Comparison of ENCODE assay signal across 1 cellular context in genomic region chr2:177264539-177265385, GRCh38.
TF ChIP-seq lines count a peak whose summit lies in the region.

NFE2L2 (minus strand) TSS chr2:177264727; CDS start chr2:177264576, 151 bp downstream.

TF ChIP-seq in WTC11, 78 proteins besides CTCF, POLR2A, EP300 and RAD21 (continued from another document and continues in another):
- TF ChIP-seq ZNF532 (CRISPR knock-in tag; IDR thresholded peaks at IDR 0.05; ENCODE audit: borderline replicate concordance) (no peak), NFE2L1 (CRISPR knock-in tag; IDR thresholded peaks at IDR 0.05) (peak; percentile 62; the same call in 1 of the 2 replicates), ZNF263 (CRISPR knock-in tag; IDR thresholded peaks at IDR 0.05; ENCODE audit: low read depth) (no peak), GABPB1 (CRISPR knock-in tag; IDR thresholded peaks at IDR 0.05) (peak; percentile 99), FOXJ3 (CRISPR knock-in tag; IDR thresholded peaks at IDR 0.05; ENCODE audit: borderline replicate concordance) (no peak), FOXP1 (CRISPR knock-in tag; IDR thresholded peaks at IDR 0.05; ENCODE audit: borderline replicate concordance) (peak; percentile 3; the same call in 1 of the 2 replicates), ERG (CRISPR knock-in tag; IDR thresholded peaks at IDR 0.05) (no peak), TP53 (CRISPR knock-in tag; IDR thresholded peaks at IDR 0.05) (no peak), TCF7 (CRISPR knock-in tag; IDR thresholded peaks at IDR 0.05; ENCODE audit: low read depth) (no peak), E2F5 (CRISPR knock-in tag; IDR thresholded peaks at IDR 0.05) (peak; percentile 80; the same call in 1 of the 2 replicates), ZNF121 (CRISPR knock-in tag; IDR thresholded peaks at IDR 0.05) (no peak), USF2 (CRISPR knock-in tag; IDR thresholded peaks at IDR 0.05) (no peak), CBFB (CRISPR knock-in tag; IDR thresholded peaks at IDR 0.05; ENCODE audit: low read depth) (no peak), ZNF232 (CRISPR knock-in tag; IDR thresholded peaks at IDR 0.05) (no peak; the same call in 1 of the 2 replicates), PRRX2 (CRISPR knock-in tag; IDR thresholded peaks at IDR 0.05) (no peak), ESRRA (CRISPR knock-in tag; IDR thresholded peaks at IDR 0.05; ENCODE audit: borderline replicate concordance) (peak; percentile 56; the same call in 1 of the 2 replicates), E2F4 (CRISPR knock-in tag; IDR thresholded peaks at IDR 0.05; ENCODE audit: borderline replicate concordance, low read depth) (no peak), HMGXB4 (CRISPR knock-in tag; IDR thresholded peaks at IDR 0.05) (0 out of 2 replicates have a peak, but pooled peaks have one; percentile 25), NR3C1 (CRISPR knock-in tag; conservative IDR thresholded peaks at IDR 0.05; ENCODE audit: low read depth) (no peak), TEAD4 (CRISPR knock-in tag; IDR thresholded peaks at IDR 0.05) (0 out of 2 replicates have a peak, but pooled peaks have one; percentile 38), ZNF219 (CRISPR knock-in tag; IDR thresholded peaks at IDR 0.05; ENCODE audit: borderline replicate concordance) (0 out of 2 replicates have a peak, but pooled peaks have one; percentile 56), KAT7 (CRISPR knock-in tag; IDR thresholded peaks at IDR 0.05; ENCODE audit: borderline replicate concordance) (no peak), ZNF423 (CRISPR knock-in tag; IDR thresholded peaks at IDR 0.05) (peak; percentile 92), NFATC4 (CRISPR knock-in tag; IDR thresholded peaks at IDR 0.05) (no peak), OVOL2 (CRISPR knock-in tag; IDR thresholded peaks at IDR 0.05; ENCODE audit: borderline replicate concordance) (no peak), GRHL2 (CRISPR knock-in tag; IDR thresholded peaks at IDR 0.05; ENCODE audit: insufficient replicate concordance, severe bottlenecking) (no peak), MLX (CRISPR knock-in tag; IDR thresholded peaks at IDR 0.05) (no peak), MYBL2 (CRISPR knock-in tag; IDR thresholded peaks at IDR 0.05) (no peak), SP1 (CRISPR knock-in tag; conservative IDR thresholded peaks at IDR 0.05) (peak; percentile 41), NR2C2 (CRISPR knock-in tag; IDR thresholded peaks at IDR 0.05) (no peak), HMGA2 (CRISPR knock-in tag; IDR thresholded peaks at IDR 0.05) (no peak), NFYB (CRISPR knock-in tag; conservative IDR thresholded peaks at IDR 0.05; ENCODE audit: low read depth) (no peak; the same call in 1 of the 2 replicates)
- TF ChIP-seq, protein P1, sequence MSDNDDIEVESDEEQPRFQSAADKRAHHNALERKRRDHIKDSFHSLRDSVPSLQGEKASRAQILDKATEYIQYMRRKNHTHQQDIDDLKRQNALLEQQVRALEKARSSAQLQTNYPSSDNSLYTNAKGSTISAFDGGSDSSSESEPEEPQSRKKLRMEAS (CRISPR knock-in tag; IDR thresholded peaks at IDR 0.05): peak; percentile 79
- TF ChIP-seq, protein P2, sequence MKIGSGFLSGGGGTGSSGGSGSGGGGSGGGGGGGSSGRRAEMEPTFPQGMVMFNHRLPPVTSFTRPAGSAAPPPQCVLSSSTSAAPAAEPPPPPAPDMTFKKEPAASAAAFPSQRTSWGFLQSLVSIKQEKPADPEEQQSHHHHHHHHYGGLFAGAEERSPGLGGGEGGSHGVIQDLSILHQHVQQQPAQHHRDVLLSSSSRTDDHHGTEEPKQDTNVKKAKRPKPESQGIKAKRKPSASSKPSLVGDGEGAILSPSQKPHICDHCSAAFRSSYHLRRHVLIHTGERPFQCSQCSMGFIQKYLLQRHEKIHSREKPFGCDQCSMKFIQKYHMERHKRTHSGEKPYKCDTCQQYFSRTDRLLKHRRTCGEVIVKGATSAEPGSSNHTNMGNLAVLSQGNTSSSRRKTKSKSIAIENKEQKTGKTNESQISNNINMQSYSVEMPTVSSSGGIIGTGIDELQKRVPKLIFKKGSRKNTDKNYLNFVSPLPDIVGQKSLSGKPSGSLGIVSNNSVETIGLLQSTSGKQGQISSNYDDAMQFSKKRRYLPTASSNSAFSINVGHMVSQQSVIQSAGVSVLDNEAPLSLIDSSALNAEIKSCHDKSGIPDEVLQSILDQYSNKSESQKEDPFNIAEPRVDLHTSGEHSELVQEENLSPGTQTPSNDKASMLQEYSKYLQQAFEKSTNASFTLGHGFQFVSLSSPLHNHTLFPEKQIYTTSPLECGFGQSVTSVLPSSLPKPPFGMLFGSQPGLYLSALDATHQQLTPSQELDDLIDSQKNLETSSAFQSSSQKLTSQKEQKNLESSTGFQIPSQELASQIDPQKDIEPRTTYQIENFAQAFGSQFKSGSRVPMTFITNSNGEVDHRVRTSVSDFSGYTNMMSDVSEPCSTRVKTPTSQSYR (CRISPR knock-in tag; IDR thresholded peaks at IDR 0.05): no peak
- TF ChIP-seq, protein P3, sequence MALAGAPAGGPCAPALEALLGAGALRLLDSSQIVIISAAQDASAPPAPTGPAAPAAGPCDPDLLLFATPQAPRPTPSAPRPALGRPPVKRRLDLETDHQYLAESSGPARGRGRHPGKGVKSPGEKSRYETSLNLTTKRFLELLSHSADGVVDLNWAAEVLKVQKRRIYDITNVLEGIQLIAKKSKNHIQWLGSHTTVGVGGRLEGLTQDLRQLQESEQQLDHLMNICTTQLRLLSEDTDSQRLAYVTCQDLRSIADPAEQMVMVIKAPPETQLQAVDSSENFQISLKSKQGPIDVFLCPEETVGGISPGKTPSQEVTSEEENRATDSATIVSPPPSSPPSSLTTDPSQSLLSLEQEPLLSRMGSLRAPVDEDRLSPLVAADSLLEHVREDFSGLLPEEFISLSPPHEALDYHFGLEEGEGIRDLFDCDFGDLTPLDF (CRISPR knock-in tag; IDR thresholded peaks at IDR 0.05): no peak
- TF ChIP-seq, protein P4, sequence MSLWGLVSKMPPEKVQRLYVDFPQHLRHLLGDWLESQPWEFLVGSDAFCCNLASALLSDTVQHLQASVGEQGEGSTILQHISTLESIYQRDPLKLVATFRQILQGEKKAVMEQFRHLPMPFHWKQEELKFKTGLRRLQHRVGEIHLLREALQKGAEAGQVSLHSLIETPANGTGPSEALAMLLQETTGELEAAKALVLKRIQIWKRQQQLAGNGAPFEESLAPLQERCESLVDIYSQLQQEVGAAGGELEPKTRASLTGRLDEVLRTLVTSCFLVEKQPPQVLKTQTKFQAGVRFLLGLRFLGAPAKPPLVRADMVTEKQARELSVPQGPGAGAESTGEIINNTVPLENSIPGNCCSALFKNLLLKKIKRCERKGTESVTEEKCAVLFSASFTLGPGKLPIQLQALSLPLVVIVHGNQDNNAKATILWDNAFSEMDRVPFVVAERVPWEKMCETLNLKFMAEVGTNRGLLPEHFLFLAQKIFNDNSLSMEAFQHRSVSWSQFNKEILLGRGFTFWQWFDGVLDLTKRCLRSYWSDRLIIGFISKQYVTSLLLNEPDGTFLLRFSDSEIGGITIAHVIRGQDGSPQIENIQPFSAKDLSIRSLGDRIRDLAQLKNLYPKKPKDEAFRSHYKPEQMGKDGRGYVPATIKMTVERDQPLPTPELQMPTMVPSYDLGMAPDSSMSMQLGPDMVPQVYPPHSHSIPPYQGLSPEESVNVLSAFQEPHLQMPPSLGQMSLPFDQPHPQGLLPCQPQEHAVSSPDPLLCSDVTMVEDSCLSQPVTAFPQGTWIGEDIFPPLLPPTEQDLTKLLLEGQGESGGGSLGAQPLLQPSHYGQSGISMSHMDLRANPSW (CRISPR knock-in tag; conservative IDR thresholded peaks at IDR 0.05; ENCODE audit: low read depth): no peak
- TF ChIP-seq, protein P5, sequence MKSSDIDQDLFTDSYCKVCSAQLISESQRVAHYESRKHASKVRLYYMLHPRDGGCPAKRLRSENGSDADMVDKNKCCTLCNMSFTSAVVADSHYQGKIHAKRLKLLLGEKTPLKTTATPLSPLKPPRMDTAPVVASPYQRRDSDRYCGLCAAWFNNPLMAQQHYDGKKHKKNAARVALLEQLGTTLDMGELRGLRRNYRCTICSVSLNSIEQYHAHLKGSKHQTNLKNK (CRISPR knock-in tag; IDR thresholded peaks at IDR 0.05): no peak
- TF ChIP-seq, protein P6, sequence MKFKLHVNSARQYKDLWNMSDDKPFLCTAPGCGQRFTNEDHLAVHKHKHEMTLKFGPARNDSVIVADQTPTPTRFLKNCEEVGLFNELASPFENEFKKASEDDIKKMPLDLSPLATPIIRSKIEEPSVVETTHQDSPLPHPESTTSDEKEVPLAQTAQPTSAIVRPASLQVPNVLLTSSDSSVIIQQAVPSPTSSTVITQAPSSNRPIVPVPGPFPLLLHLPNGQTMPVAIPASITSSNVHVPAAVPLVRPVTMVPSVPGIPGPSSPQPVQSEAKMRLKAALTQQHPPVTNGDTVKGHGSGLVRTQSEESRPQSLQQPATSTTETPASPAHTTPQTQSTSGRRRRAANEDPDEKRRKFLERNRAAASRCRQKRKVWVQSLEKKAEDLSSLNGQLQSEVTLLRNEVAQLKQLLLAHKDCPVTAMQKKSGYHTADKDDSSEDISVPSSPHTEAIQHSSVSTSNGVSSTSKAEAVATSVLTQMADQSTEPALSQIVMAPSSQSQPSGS (CRISPR knock-in tag; IDR thresholded peaks at IDR 0.05; ENCODE audit: borderline replicate concordance, low read depth): 0 out of 2 replicates have a peak, but pooled peaks have one; percentile 20
